ENCODE assay signal across 2 cellular contexts in the genomic region with DNA sequence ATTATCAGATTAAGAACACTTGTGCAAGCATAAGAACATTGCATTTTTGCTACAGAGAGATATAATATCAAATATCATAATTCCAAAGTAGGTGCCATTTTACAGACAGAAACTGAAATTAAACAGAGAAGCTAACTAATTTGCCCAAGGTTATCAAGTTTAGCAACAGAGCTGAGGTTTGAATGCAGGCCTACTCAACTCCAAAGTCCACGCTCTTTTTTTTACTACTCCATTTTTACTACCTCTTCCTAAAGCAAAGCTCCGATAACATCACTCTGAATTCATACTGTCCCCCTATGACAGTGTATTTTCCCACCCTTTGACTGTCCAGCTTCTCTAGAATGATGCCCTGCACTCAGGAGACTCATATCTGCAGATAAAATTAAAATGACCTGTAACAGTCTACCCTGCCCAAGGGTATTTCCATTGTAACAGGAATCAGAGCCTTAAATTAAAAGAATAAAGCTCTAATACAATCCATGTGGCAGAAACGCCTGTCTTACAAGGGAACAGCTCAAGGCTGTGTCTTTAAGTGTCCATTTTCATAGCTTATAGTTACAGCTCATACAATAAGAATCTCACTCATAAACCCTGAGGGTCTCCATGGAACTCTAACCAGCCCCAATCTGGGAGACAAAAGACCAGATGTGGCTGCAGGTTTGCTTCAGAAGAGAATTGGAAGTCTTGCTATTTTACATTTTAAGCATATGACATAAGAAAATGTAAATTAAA.
TF ChIP-seq lines count a peak whose summit lies in the region.

No MANE protein-coding gene starts in this region.

TF ChIP-seq in liver, 16 proteins besides CTCF, POLR2A, EP300 and RAD21:
- TF ChIP-seq TAF1 (conservative IDR thresholded peaks at IDR 0.05), result no peak
- TF ChIP-seq FOXA1 (IDR thresholded peaks at IDR 0.05), result no peak
- peak; percentile 84 to 93 for TF ChIP-seq HNF4A (conservative IDR thresholded peaks at IDR 0.05)
- TF ChIP-seq, protein P1, sequence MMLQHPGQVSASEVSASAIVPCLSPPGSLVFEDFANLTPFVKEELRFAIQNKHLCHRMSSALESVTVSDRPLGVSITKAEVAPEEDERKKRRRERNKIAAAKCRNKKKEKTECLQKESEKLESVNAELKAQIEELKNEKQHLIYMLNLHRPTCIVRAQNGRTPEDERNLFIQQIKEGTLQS (IDR thresholded peaks at IDR 0.05), result no peak
- no peak for TF ChIP-seq REST (IDR thresholded peaks at IDR 0.05)
- TF ChIP-seq JUND (IDR thresholded peaks at IDR 0.05), result no peak
- peak; percentile 68 for TF ChIP-seq YY1 (IDR thresholded peaks at IDR 0.05)
- peak; percentile 16 to 21 for TF ChIP-seq RXRA (IDR thresholded peaks at IDR 0.05)
- no peak for TF ChIP-seq GABPA (IDR thresholded peaks at IDR 0.05 in 1 of 2, conservative IDR thresholded peaks at IDR 0.05 in 1 of 2)
- no peak for TF ChIP-seq FOXA2 (IDR thresholded peaks at IDR 0.05)
- no peak for TF ChIP-seq EGR1 (IDR thresholded peaks at IDR 0.05; ENCODE audit: low read depth in 2 of 2)
- TF ChIP-seq NR2F2 (IDR thresholded peaks at IDR 0.05), result no peak
- TF ChIP-seq, protein P2, sequence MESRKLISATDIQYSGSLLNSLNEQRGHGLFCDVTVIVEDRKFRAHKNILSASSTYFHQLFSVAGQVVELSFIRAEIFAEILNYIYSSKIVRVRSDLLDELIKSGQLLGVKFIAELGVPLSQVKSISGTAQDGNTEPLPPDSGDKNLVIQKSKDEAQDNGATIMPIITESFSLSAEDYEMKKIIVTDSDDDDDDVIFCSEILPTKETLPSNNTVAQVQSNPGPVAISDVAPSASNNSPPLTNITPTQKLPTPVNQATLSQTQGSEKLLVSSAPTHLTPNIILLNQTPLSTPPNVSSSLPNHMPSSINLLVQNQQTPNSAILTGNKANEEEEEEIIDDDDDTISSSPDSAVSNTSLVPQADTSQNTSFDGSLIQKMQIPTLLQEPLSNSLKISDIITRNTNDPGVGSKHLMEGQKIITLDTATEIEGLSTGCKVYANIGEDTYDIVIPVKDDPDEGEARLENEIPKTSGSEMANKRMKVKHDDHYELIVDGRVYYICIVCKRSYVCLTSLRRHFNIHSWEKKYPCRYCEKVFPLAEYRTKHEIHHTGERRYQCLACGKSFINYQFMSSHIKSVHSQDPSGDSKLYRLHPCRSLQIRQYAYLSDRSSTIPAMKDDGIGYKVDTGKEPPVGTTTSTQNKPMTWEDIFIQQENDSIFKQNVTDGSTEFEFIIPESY (IDR thresholded peaks at IDR 0.05), result no peak
- TF ChIP-seq, protein P3, sequence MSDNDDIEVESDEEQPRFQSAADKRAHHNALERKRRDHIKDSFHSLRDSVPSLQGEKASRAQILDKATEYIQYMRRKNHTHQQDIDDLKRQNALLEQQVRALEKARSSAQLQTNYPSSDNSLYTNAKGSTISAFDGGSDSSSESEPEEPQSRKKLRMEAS (IDR thresholded peaks at IDR 0.05), result no peak
- TF ChIP-seq HNF4G (IDR thresholded peaks at IDR 0.05), result peak; percentile 63
- TF ChIP-seq SP1 (IDR thresholded peaks at IDR 0.05), result no peak

TF ChIP-seq in HepG2, 621 proteins besides CTCF, POLR2A, EP300 and RAD21:
- TF ChIP-seq PHB2 (IDR thresholded peaks at IDR 0.05; ENCODE audit: partially characterized antibody) (no peak), ELF1 (CRISPR knock-in tag; IDR thresholded peaks at IDR 0.05) (no peak)
TF ChIP-seq in HepG2: peak in this region for 0.
